8 cellular contexts compared by ENCODE assay signal in genomic region chr5:106875591-106876297, GRCh38.
DNase-seq lines count a peak whose midpoint lies in the region; ATAC-seq and TF ChIP-seq lines count a peak whose summit lies in the region.

No MANE protein-coding gene starts in this region.

- peak; percentile 65 for DNase-seq in activated CD4-positive, alpha-beta T cell treated with anti-CD3 and anti-CD28 coated beads, Interleukin-2, amount 10 ng/mL, durations not matched to agents 24 days and 14 days
- DNase-seq in activated CD4-positive, alpha-beta T cell treated with anti-CD3 and anti-CD28 coated beads for 1 hour = no peak
- DNase-seq in Karpas-422 = peak; percentile 76
- peak; percentile 47 to 58 for DNase-seq in dermis microvascular lymphatic vessel endothelial cell (ENCODE audit: low read depth in 2 of 2)
- DNase-seq in NCI-H1930 (lab: John Stamatoyannopoulos, UW) = no peak
- DNase-seq in putamen (ENCODE audit: low spot score) = no peak

- no peak overlapping the region for H3K9ac ChIP-seq in Karpas-422 (ENCODE audit: low read length)

- no peaks in the 10 kb centered on the region for H4K20me1 ChIP-seq in Karpas-422 (ENCODE audit: insufficient read depth, low read depth, low read length)

- H3K36me3 Mint-ChIP-seq in activated CD4-positive, alpha-beta T cell treated with anti-CD3 and anti-CD28 coated beads, Interleukin-2, amount 10 ng/mL, durations not matched to agents 24 days and 14 days (ENCODE audit: low read depth) = no peaks in the 10 kb centered on the region
- no peaks in the 10 kb centered on the region for H3K36me3 Mint-ChIP-seq in nephron (ENCODE audit: low read depth)

- H3K4me1 ChIP-seq in Karpas-422 (ENCODE audit: low read length) = no peaks in the 10 kb centered on the region

- H3K9me3 ChIP-seq in Karpas-422 (ENCODE audit: low read length) = peaks cover 5% of the 10 kb centered on the region

- intact Hi-C loops in activated CD4-positive, alpha-beta T cell treated with anti-CD3 and anti-CD28 coated beads, Interleukin-2, amount 10 ng/mL, durations not matched to agents 24 days and 14 days (cut with micrococcal nuclease) = no loop called here

- TF ChIP-seq CTCF in nephron (IDR thresholded peaks at IDR 0.05; ENCODE audit: unreplicated experiment in 3 of 3) = peak; percentile 12 to 21 (median 17)

- no peak overlapping the region for H3K4me3 Mint-ChIP-seq in activated CD4-positive, alpha-beta T cell treated with anti-CD3 and anti-CD28 coated beads, Interleukin-2, amount 10 ng/mL, durations not matched to agents 24 days and 14 days
- H3K4me3 Mint-ChIP-seq in nephron = no peak overlapping the region

- ATAC-seq in GM19455 (IDR thresholded peaks at IDR 0.05; ENCODE audit: unreplicated experiment) = no peak

- no peaks in the 10 kb centered on the region for H3K9me3 Mint-ChIP-seq in activated CD4-positive, alpha-beta T cell treated with anti-CD3 and anti-CD28 coated beads, Interleukin-2, amount 10 ng/mL, durations not matched to agents 24 days and 14 days
- peaks cover 3% of the 10 kb centered on the region for H3K9me3 Mint-ChIP-seq in nephron

- H3K4me1 Mint-ChIP-seq in activated CD4-positive, alpha-beta T cell treated with anti-CD3 and anti-CD28 coated beads, Interleukin-2, amount 10 ng/mL, durations not matched to agents 24 days and 14 days = no peaks in the 10 kb centered on the region
- H3K4me1 Mint-ChIP-seq in nephron = peaks cover 11% of the 10 kb centered on the region

- no peaks in the 10 kb centered on the region for H3K36me3 ChIP-seq in Karpas-422 (ENCODE audit: insufficient read depth, low read length)

- H3K4me2 ChIP-seq in Karpas-422 (ENCODE audit: low read depth, low read length, poor library complexity, severe bottlenecking) = no peak overlapping the region

- H3K27ac ChIP-seq in Karpas-422 (ENCODE audit: low read length) = no peak overlapping the region

- no peak overlapping the region for H3K27ac Mint-ChIP-seq in activated CD4-positive, alpha-beta T cell treated with anti-CD3 and anti-CD28 coated beads, Interleukin-2, amount 10 ng/mL, durations not matched to agents 24 days and 14 days
- H3K27ac Mint-ChIP-seq in nephron = no peak overlapping the region

- no peak overlapping the region for H3K4me3 ChIP-seq in Karpas-422 (ENCODE audit: low read length)

- no peaks in the 10 kb centered on the region for H3K79me2 ChIP-seq in Karpas-422 (ENCODE audit: low read length)

- no peaks in the 10 kb centered on the region for H3K27me3 Mint-ChIP-seq in activated CD4-positive, alpha-beta T cell treated with anti-CD3 and anti-CD28 coated beads, Interleukin-2, amount 10 ng/mL, durations not matched to agents 24 days and 14 days
- peaks cover 4% of the 10 kb centered on the region for H3K27me3 Mint-ChIP-seq in nephron (ENCODE audit: low read depth)

- H3K27me3 ChIP-seq in Karpas-422 (ENCODE audit: low read length) = no peaks in the 10 kb centered on the region

- H2AFZ ChIP-seq in Karpas-422 (ENCODE audit: low read length) = no peak overlapping the region

- H3K9me2 ChIP-seq in Karpas-422 (replicated peaks; ENCODE audit: insufficient read depth, low read length) = no peaks in the 10 kb centered on the region

Comparison
In these comparisons a context has a peak if more than half of its experiments do, and no peak if none do; other contexts are left out.
1. DNase-seq: peak in activated CD4-positive, alpha-beta T cell treated with anti-CD3 and anti-CD28 coated beads, Interleukin-2, amount 10 ng/mL, durations not matched to agents 24 days and 14 days (single experiment), Karpas-422 (single experiment) and dermis microvascular lymphatic vessel endothelial cell (2 of 2); none in activated CD4-positive, alpha-beta T cell treated with anti-CD3 and anti-CD28 coated beads for 1 hour (single experiment), NCI-H1930 (0 of 2) and putamen (single experiment).